12 cellular contexts compared by ENCODE assay signal in the genomic region with DNA sequence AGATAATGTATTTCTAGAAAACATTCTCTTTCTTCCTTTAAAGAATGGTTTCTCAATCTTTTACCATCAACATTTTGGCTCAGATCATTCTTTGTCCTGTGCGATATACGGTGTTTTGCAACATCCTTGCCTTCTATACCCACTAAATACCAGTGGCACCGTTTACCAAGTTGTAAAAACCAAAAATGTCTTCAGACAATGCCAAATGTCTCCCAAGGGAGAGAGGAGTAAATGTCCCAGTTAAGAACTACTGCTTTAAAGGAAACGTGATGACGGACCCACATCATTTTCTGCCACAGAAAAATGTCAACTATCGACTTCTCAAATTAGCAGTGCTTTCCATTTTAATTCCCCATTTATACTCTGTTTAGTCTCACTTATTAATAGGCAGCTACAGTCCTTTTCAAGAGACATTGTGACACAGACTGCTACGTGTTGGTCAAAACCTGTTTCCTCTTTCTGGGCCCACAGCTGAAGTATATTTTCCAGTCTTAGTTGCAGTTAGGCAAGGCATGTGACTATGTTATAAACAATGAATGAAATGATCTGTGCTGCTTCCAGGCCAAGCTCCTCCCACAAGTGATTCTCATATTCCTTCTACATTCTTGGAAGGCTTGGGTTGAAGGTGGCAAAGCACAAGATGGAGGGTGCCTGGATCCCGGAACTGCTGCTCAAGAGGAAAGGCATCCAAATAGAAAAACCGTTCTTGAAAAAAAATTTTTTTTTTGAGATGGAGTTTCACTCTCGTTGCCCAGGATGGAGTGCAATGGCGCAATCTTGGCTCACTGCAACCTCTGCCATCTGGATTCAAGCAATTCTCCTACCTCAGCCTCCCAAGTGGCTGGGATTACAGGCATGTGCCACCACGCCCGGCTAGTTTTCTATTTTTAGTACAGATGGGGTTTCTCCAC. TPM values are rescaled to one million over a fixed set of nuclear protein-coding genes. Genes with fewer than 3 reads are reported as not detected.
DNase-seq lines count a peak whose midpoint lies in the region; ATAC-seq and TF ChIP-seq lines count a peak whose summit lies in the region.
"Had no signal": no experiment of that assay in that cellular context is flagged by ENCODE, and none has a peak within 500 bp of the region (broad histone marks: within the 10 kb centered on the region; RNA-seq: fewer than 3 reads in every experiment).

No MANE protein-coding gene starts in this region.

- H3K27me3 Mint-ChIP-seq in HFFc6 (ENCODE audit: insufficient read depth) (no peaks in the 10 kb centered on the region), memory B cell (no peaks in the 10 kb centered on the region)
- H3K27me3 Mint-ChIP-seq: activated CD4-positive, alpha-beta T cell treated with anti-CD3 and anti-CD28 coated beads, Interleukin-2, amount 10 ng/mL, durations not matched to agents 24 days and 14 days had no signal

- in situ Hi-C loops in astrocyte of the spinal cord (cut with HindIII; ENCODE audit: low sequenced_read_pairs), result no loop called here

- no peaks in the 10 kb centered on the region for H3K9me3 ChIP-seq in A673 (ENCODE audit: low read depth, low read length, poor library complexity, severe bottlenecking)

- H3K9me3 Mint-ChIP-seq in HFFc6 (no peaks in the 10 kb centered on the region), memory B cell (no peaks in the 10 kb centered on the region)
- H3K9me3 Mint-ChIP-seq: activated CD4-positive, alpha-beta T cell treated with anti-CD3 and anti-CD28 coated beads, Interleukin-2, amount 10 ng/mL, durations not matched to agents 24 days and 14 days had no signal

- peaks cover 17% of the 10 kb centered on the region for H3K4me1 Mint-ChIP-seq in HFFc6 (ENCODE audit: low read depth)
- H3K4me1 Mint-ChIP-seq in memory B cell, result peaks cover 8% of the 10 kb centered on the region

- H3K4me3 Mint-ChIP-seq in HFFc6, result no peak overlapping the region; the same call in 1 of the 2 replicates
- H3K4me3 Mint-ChIP-seq in memory B cell, result no peak overlapping the region
- H3K4me3 Mint-ChIP-seq: activated CD4-positive, alpha-beta T cell treated with anti-CD3 and anti-CD28 coated beads, Interleukin-2, amount 10 ng/mL, durations not matched to agents 24 days and 14 days had no signal

- POLR2A ChIA-PET in A673 (lab: Charles Lee; ENCODE audit: low non-redundant PET), result interaction anchor here (0.6 kb wide), 1 partner anchor 1864 kb away, joined by 7 read pairs; no protein-coding TSS in a partner anchor

- no peaks in the 10 kb centered on the region for H3K36me3 ChIP-seq in A673 (ENCODE audit: insufficient read depth, low read length, poor library complexity, severe bottlenecking)

- CTCF ChIA-PET in A673 (lab: Charles Lee), result no interaction called here

- H3K27ac Mint-ChIP-seq in HFFc6 (peak overlapping the region; percentile 81), memory B cell (peak overlapping the region; percentile 81)
- H3K27ac Mint-ChIP-seq: activated CD4-positive, alpha-beta T cell treated with anti-CD3 and anti-CD28 coated beads, Interleukin-2, amount 10 ng/mL, durations not matched to agents 24 days and 14 days had no signal

- peak; percentile 75 for ATAC-seq in memory B cell (ENCODE audit: low read depth)
- no peak for ATAC-seq in GM21529 (IDR thresholded peaks at IDR 0.05; ENCODE audit: unreplicated experiment)
- no peak for ATAC-seq in GM19351 (IDR thresholded peaks at IDR 0.05; ENCODE audit: unreplicated experiment)

- no TSS peak for BruUV-seq in A673 (replicated peaks; lab: Mats Ljungman, UMichigan)

- H3K27me3 ChIP-seq in A673 (replicated peaks; ENCODE audit: insufficient read depth, low read depth, low read length, poor library complexity), result no peaks in the 10 kb centered on the region

- intact Hi-C loops in A673 (cut with micrococcal nuclease; ENCODE audit: unreplicated experiment), result no loop called here

- H3K27ac ChIP-seq in A673 (ENCODE audit: low read depth, low read length, poor library complexity, severe bottlenecking), result peak overlapping the region; percentile 31

- H3K4me1 ChIP-seq in A673 (ENCODE audit: insufficient read depth, low read length, poor library complexity, severe bottlenecking), result peaks cover 11% of the 10 kb centered on the region

- TF ChIP-seq CTCF in A673 (conservative IDR thresholded peaks at IDR 0.05; ENCODE audit: low read depth, low read length) (no peak), HFFc6 (IDR thresholded peaks at IDR 0.05) (no peak), astrocyte of the spinal cord (IDR thresholded peaks at IDR 0.05; ENCODE audit: low read depth, low read length) (no peak)

- H3K36me3 Mint-ChIP-seq in HFFc6 (ENCODE audit: low read depth) (peaks cover 21% of the 10 kb centered on the region), memory B cell (peaks cover 19% of the 10 kb centered on the region)

- DNase-seq in A673 (ENCODE audit: low spot score) (peak; percentile 69), HFFc6 (peak; percentile 72), astrocyte of the spinal cord (ENCODE audit: low read depth, low spot score) (peak; percentile 13), memory B cell (ENCODE audit: low spot score in 2 of 2) (no peak), NCI-H1092 (lab: John Stamatoyannopoulos, UW) (no peak)
- DNase-seq in activated CD4-positive, alpha-beta T cell treated with anti-CD3 and anti-CD28 coated beads, Interleukin-2, amount 50 U/mL, for 4 hours, result no peak
- DNase-seq: activated CD4-positive, alpha-beta T cell treated with anti-CD3 and anti-CD28 coated beads, Interleukin-2, amount 10 ng/mL, durations not matched to agents 24 days and 14 days; Calu3; NCI-H748 treated with DMSO at 0.1 percent for 48 hours had no signal

- H3K4me3 ChIP-seq in A673 (ENCODE audit: low read depth, low read length, poor library complexity, severe bottlenecking) (no peak overlapping the region), astrocyte of the spinal cord (ENCODE audit: low read depth, low read length) (no peak overlapping the region)
- H3K4me3 ChIP-seq: coronary artery had no signal

RNA-seq across cellular contexts. Expression of gene PRXL2C, which starts 8.8 kb away (rescaled TPM):
- total RNA-seq in A673 (2021), result 2.4 and 2.6 TPM in 2 replicates
- 10 to 100 TPM; 16.3 to 19.7 (median 17.8) TPM for total RNA-seq in HFFc6 (2021; fragmentation: NEBNext Ultra II Directional; extraction: Animal tissue kit (Norgen Biotek cat#: 25700))

RNA-seq across cellular contexts. Expression of gene CDC14B, which starts 26.7 kb away (rescaled TPM):
- total RNA-seq in A673 (2021), result 3.8 and 5.2 TPM in 2 replicates
- total RNA-seq in HFFc6 (2021; fragmentation: NEBNext Ultra II Directional; extraction: Animal tissue kit (Norgen Biotek cat#: 25700)), result 10 to 100 TPM; 10.7 to 14.9 (median 12.1) TPM

Comparison
In these comparisons a context has a peak if more than half of its experiments do, and no peak if none do; other contexts are left out.
1. DNase-seq: peak in A673 (single experiment), HFFc6 (single experiment) and astrocyte of the spinal cord (single experiment); none in memory B cell (0 of 2), activated CD4-positive, alpha-beta T cell treated with anti-CD3 and anti-CD28 coated beads, Interleukin-2, amount 50 U/mL, for 4 hours (0 of 2) and NCI-H1092 (single experiment).